ENCODE assay signal across 10 cellular contexts in the genomic region with DNA sequence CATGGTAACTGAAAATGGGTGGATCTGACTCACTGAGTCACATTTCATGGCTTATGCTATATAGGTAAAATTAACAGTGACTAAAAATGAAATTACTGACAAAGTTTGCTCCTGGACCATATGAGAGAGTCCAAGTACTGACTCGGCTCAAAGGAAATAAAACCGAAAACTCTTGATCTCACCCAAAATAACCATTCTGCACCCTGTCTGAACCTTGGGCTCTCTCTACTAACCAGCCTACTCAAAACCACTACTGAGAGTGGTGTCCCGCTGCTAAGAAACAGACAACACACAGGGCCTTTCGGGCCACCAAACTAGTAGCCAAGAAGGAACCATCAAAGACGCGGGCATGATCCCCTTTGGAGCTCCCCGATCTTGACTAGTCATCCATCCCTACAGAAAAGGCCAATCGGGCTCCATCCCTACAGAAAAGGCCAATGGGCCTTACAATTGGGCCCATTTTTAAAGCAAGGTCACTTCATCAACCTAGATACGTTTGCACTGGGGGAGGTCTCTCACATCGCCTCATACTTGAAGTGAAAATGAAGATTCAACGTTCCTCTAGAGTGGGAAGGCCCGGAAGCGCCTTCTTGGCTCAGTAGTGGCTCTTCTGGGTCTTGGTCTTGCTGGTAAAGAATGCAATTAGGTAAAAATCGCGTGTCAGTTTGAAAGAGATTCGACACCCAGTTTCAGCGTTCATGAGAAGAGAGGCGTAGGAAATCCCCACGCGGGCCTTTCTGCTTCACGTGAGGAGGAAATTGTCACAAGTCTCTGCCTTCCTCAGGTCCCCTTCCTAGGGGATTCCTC. TPM values are rescaled to one million over a fixed set of nuclear protein-coding genes. Genes with fewer than 3 reads are reported as not detected.
A peak's percentile ranks its signal among the peaks of the same experiment; 100 is the strongest.
DNase-seq lines count a peak whose midpoint lies in the region; ATAC-seq and TF ChIP-seq lines count a peak whose summit lies in the region.
"Had no signal": no experiment of that assay in that cellular context is flagged by ENCODE, and none has a peak within 500 bp of the region (broad histone marks: within the 10 kb centered on the region; RNA-seq: fewer than 3 reads in every experiment).

No MANE protein-coding gene starts in this region.

- H3K27ac ChIP-seq in CD8-positive, alpha-beta memory T cell (ENCODE audit: low read depth, low read length) = peak overlapping the region; percentile 87
- H3K27ac ChIP-seq in SU-DHL-6 (ENCODE audit: low read depth, low read length) (peak overlapping the region; percentile 93), right lobe of liver (no peak overlapping the region)
- H3K27ac ChIP-seq: BLaER1 treated with 17β-estradiol and CSF1 and Interleukin-3, amounts not matched to agents 10 nM and 100 nM had no signal

- no peaks in the 10 kb centered on the region for H3K9me3 ChIP-seq in CD8-positive, alpha-beta memory T cell (ENCODE audit: low read length)
- H3K9me3 ChIP-seq in SU-DHL-6 (ENCODE audit: insufficient read depth, low read length) = no peaks in the 10 kb centered on the region
- peaks cover 7% of the 10 kb centered on the region for H3K9me3 ChIP-seq in BE2C
- no peaks in the 10 kb centered on the region for H3K9me3 ChIP-seq in right lobe of liver

- peaks cover 65% of the 10 kb centered on the region for H3F3A ChIP-seq in SU-DHL-6 (ENCODE audit: insufficient read depth)

- H3K9ac ChIP-seq in SU-DHL-6 (ENCODE audit: low read length) = peak overlapping the region; percentile 97
- H3K9ac ChIP-seq: BLaER1 treated with 17β-estradiol and CSF1 and Interleukin-3, amounts not matched to agents 10 nM and 100 nM had no signal

- peak overlapping the region; percentile 77 to 89 (median 84) for H3K4me3 Mint-ChIP-seq in CD8-positive, alpha-beta memory T cell
- H3K4me3 Mint-ChIP-seq: nephron had no signal

- peaks cover 0 to 3% of the 10 kb centered on the region in 2 donors for H3K27me3 Mint-ChIP-seq in CD8-positive, alpha-beta memory T cell

- no peak for TF ChIP-seq POLR2A in right lobe of liver (IDR thresholded peaks at IDR 0.05)

- no peaks in the 10 kb centered on the region for H3K36me3 ChIP-seq in CD8-positive, alpha-beta memory T cell (ENCODE audit: insufficient read depth, low read length)
- H3K36me3 ChIP-seq in SU-DHL-6 (ENCODE audit: low read length) (no peaks in the 10 kb centered on the region; the same call in 1 of the 2 replicates), BE2C (no peaks in the 10 kb centered on the region), right lobe of liver (no peaks in the 10 kb centered on the region)
- H3K36me3 ChIP-seq: BLaER1 treated with 17β-estradiol and CSF1 and Interleukin-3, amounts not matched to agents 10 nM and 100 nM had no signal

- peak overlapping the region; percentile 99 for H3K4me2 ChIP-seq in SU-DHL-6 (ENCODE audit: low read depth, low read length, poor library complexity, severe bottlenecking)

- DNase-seq in CD8-positive, alpha-beta memory T cell = peak; percentile 6 to 81 (median 35)
- DNase-seq in effector CD8-positive, alpha-beta T cell (lab: John Stamatoyannopoulos, UW) = peak; percentile 46
- DNase-seq in BE2C (no peak), right lobe of liver (no peak), NOMO-1 (lab: John Stamatoyannopoulos, UW; ENCODE audit: unreplicated experiment in 2 of 2) (no peak), Right ventricle myocardium inferior (ENCODE audit: missing footprints) (no peak)

- H3K9me3 Mint-ChIP-seq in CD8-positive, alpha-beta memory T cell = no peaks in the 10 kb centered on the region

- CTCF ChIA-PET in CD8-positive, alpha-beta memory T cell (lab: Charles Lee) = no interaction called here

- no peaks in the 10 kb centered on the region for H3K9me2 ChIP-seq in SU-DHL-6 (replicated peaks; ENCODE audit: insufficient read depth, low read length)

- intact Hi-C loops in right lobe of liver (cut with DNase I) (no loop called here), Right ventricle myocardium inferior (cut with DNase I) (loop anchor here (10.0 kb wide), 2 partner anchors 112 to 322 kb away; no protein-coding TSS in a partner anchor)

- peak overlapping the region; percentile 96 to 99 (median 98) for H3K27ac Mint-ChIP-seq in CD8-positive, alpha-beta memory T cell
- H3K27ac Mint-ChIP-seq: nephron had no signal

- peaks cover 41% of the 10 kb centered on the region for H3K4me1 ChIP-seq in CD8-positive, alpha-beta memory T cell (ENCODE audit: insufficient read depth, low read length)
- H3K4me1 ChIP-seq in BE2C = no peaks in the 10 kb centered on the region
- H3K4me1 ChIP-seq in right lobe of liver = no peaks in the 10 kb centered on the region

- H2AFZ ChIP-seq in SU-DHL-6 (ENCODE audit: low read depth, low read length, severe bottlenecking) = peak overlapping the region; percentile 44

- 87% methylated on average over 10 of the region's 21 CpGs for WGBS in right lobe of liver (ENCODE audit: insufficient coverage, low coverage, low lambda C conversion rate, missing lambda C conversion rate)

- peaks cover 41 to 56% (median 47%) of the 10 kb centered on the region in 3 donors for H3K4me1 Mint-ChIP-seq in CD8-positive, alpha-beta memory T cell
- H3K4me1 Mint-ChIP-seq: nephron had no signal

- ATAC-seq in GM21619 (IDR thresholded peaks at IDR 0.05; ENCODE audit: unreplicated experiment) = peak; percentile 47
- no peak for ATAC-seq in right lobe of liver
- no peak for ATAC-seq in Right ventricle myocardium inferior

- no peaks in the 10 kb centered on the region for H3K27me3 ChIP-seq in CD8-positive, alpha-beta memory T cell (ENCODE audit: insufficient read depth, low read length, poor library complexity, severe bottlenecking)
- H3K27me3 ChIP-seq in SU-DHL-6 (ENCODE audit: low read length) = no peaks in the 10 kb centered on the region
- peaks cover 84% of the 10 kb centered on the region for H3K27me3 ChIP-seq in BE2C
- no peaks in the 10 kb centered on the region for H3K27me3 ChIP-seq in right lobe of liver

- no peaks in the 10 kb centered on the region for H4K20me1 ChIP-seq in SU-DHL-6 (ENCODE audit: low read depth, low read length)

- peak overlapping the region; percentile 55 for H3K4me3 ChIP-seq in CD8-positive, alpha-beta memory T cell (ENCODE audit: low read length)
- H3K4me3 ChIP-seq in SU-DHL-6 (ENCODE audit: insufficient read depth, low read length, poor library complexity, severe bottlenecking) = peak overlapping the region; percentile 8
- H3K4me3 ChIP-seq in BE2C (ENCODE audit: low read depth, low read length) = no peak overlapping the region
- H3K4me3 ChIP-seq in right lobe of liver = no peak overlapping the region
- H3K4me3 ChIP-seq: BLaER1 treated with 17β-estradiol and CSF1 and Interleukin-3, amounts not matched to agents 10 nM and 100 nM had no signal

- H3K79me2 ChIP-seq in SU-DHL-6 (ENCODE audit: insufficient read depth, low read length) = peaks cover 21% of the 10 kb centered on the region

- no peak for TF ChIP-seq CTCF in SU-DHL-6 (IDR thresholded peaks at IDR 0.05; ENCODE audit: insufficient read depth, low read length, poor library complexity, severe bottlenecking)
- no peak for TF ChIP-seq CTCF in BE2C (IDR thresholded peaks at IDR 0.05; ENCODE audit: low read depth, low read length)
- no peak for TF ChIP-seq CTCF in right lobe of liver (IDR thresholded peaks at IDR 0.05)

- H3K36me3 Mint-ChIP-seq in CD8-positive, alpha-beta memory T cell = peaks cover 0 to 15% (median 0%) of the 10 kb centered on the region in 3 donors

- POLR2A ChIA-PET in CD8-positive, alpha-beta memory T cell (lab: Charles Lee) = no interaction called here

RNA-seq across cellular contexts. Expression of gene ZPBP2, which starts 0.7 kb away (rescaled TPM):
- total RNA-seq in CD8-positive, alpha-beta memory T cell = under 1 TPM; 0.58 to 0.74 TPM
- 0.09 TPM for polyA plus RNA-seq in CD8-positive, alpha-beta memory T cell
- polyA plus RNA-seq in BE2C (2012; ENCODE audit: insufficient read depth, insufficient read length, low read depth) = not detected
- total RNA-seq in right lobe of liver = not detected
- total RNA-seq in Right ventricle myocardium inferior = not detected

RNA-seq across cellular contexts. Expression of gene IKZF3, which starts 3.2 kb away (rescaled TPM):
- total RNA-seq in CD8-positive, alpha-beta memory T cell = 100 to 1,000 TPM; 119 to 126 TPM
- 138 TPM for polyA plus RNA-seq in CD8-positive, alpha-beta memory T cell
- polyA plus RNA-seq in BE2C (2012; ENCODE audit: insufficient read depth, insufficient read length, low read depth) = 0.11 TPM
- total RNA-seq in right lobe of liver (1 to 10 TPM in 3 of 6 experiments, under 1 TPM in 3; 0.22 to 1.9 (median 0.92) TPM), Right ventricle myocardium inferior (0.32 TPM)

RNA-seq across cellular contexts. Expression of gene GSDMB, which starts 51.1 kb away (rescaled TPM):
- 10 to 100 TPM; 14.0 to 14.8 TPM for total RNA-seq in CD8-positive, alpha-beta memory T cell
- polyA plus RNA-seq in CD8-positive, alpha-beta memory T cell = 1.3 TPM
- polyA plus RNA-seq in BE2C (2012; ENCODE audit: insufficient read depth, insufficient read length, low read depth) = 3.9 TPM
- 10 to 100 TPM in 3 of 6 experiments, 1 to 10 TPM in 3; 4.7 to 40.8 (median 18.8) TPM for total RNA-seq in right lobe of liver
- total RNA-seq in Right ventricle myocardium inferior = 2.1 TPM

Comparison
In these comparisons a context has a peak if more than half of its experiments do, and no peak if none do; other contexts are left out.
1. DNase-seq: peak in CD8-positive, alpha-beta memory T cell (5 of 5) and effector CD8-positive, alpha-beta T cell (single experiment); none in BE2C (single experiment), right lobe of liver (0 of 3), NOMO-1 (0 of 2) and Right ventricle myocardium inferior (single experiment).
2. H3K27ac ChIP-seq: peak in CD8-positive, alpha-beta memory T cell (single experiment) and SU-DHL-6 (single experiment); none in right lobe of liver (0 of 3).
3. H3K4me3 ChIP-seq: peak in CD8-positive, alpha-beta memory T cell (single experiment) and SU-DHL-6 (single experiment); none in BE2C (single experiment) and right lobe of liver (0 of 3).
4. RNA of gene IKZF3, which starts 3.2 kb away (total RNA-seq): 119 to 126 TPM in CD8-positive, alpha-beta memory T cell; 0.22 to 1.9 TPM in right lobe of liver and 0.32 TPM in Right ventricle myocardium inferior (single experiment); every median in the first group is over 10 times any median in the second.